In genomic region chr1:110961902-110962301, GRCh38 we compare ENCODE assay signal across 18 cellular contexts. TPM values are rescaled to one million over a fixed set of nuclear protein-coding genes. Genes with fewer than 3 reads are reported as not detected.
A peak's percentile ranks its signal among the peaks of the same experiment; 100 is the strongest.
DNase-seq lines count a peak whose midpoint lies in the region; ATAC-seq and TF ChIP-seq lines count a peak whose summit lies in the region.
"Had no signal": no experiment of that assay in that cellular context is flagged by ENCODE, and none has a peak within 500 bp of the region (broad histone marks: within the 10 kb centered on the region; RNA-seq: fewer than 3 reads in every experiment).

No MANE protein-coding gene starts in this region.

- H3K36me3 Mint-ChIP-seq in activated CD8-positive, alpha-beta T cell treated with anti-CD3 and anti-CD28 coated beads, Interleukin-2, amount 10 ng/mL, durations not matched to agents 7 days and 5 days (ENCODE audit: low read depth), result peaks cover 54% of the 10 kb centered on the region
- H3K36me3 Mint-ChIP-seq in natural killer cell, result peaks cover 26% of the 10 kb centered on the region

- H3K27me3 ChIP-seq in BJ (ENCODE audit: control insufficient read depth, insufficient read depth, low read length), result no peaks in the 10 kb centered on the region
- H3K27me3 ChIP-seq in GM23248 (replicated peaks; ENCODE audit: insufficient read depth), result no peaks in the 10 kb centered on the region
- H3K27me3 ChIP-seq: body of pancreas, SJSA1 had no signal

- no peak overlapping the region for H3K9ac ChIP-seq in GM23248

- H3K4me2 ChIP-seq in GM23248 (ENCODE audit: unreplicated experiment), result peak overlapping the region; percentile 97

- H3K4me1 ChIP-seq in GM23248 (ENCODE audit: insufficient read depth), result peaks cover 25% of the 10 kb centered on the region

- H3K4me1 Mint-ChIP-seq in activated CD8-positive, alpha-beta T cell treated with anti-CD3 and anti-CD28 coated beads, Interleukin-2, amount 10 ng/mL, durations not matched to agents 7 days and 5 days (ENCODE audit: low read depth), result peaks cover 39% of the 10 kb centered on the region
- peaks cover 41 to 43% of the 10 kb centered on the region in 2 donors for H3K4me1 Mint-ChIP-seq in natural killer cell

- no peak overlapping the region for H3K27ac Mint-ChIP-seq in activated CD8-positive, alpha-beta T cell treated with anti-CD3 and anti-CD28 coated beads, Interleukin-2, amount 10 ng/mL, durations not matched to agents 7 days and 5 days
- peak overlapping the region; percentile 91 to 99 for H3K27ac Mint-ChIP-seq in natural killer cell

- no peak overlapping the region for H3K27ac ChIP-seq in GM23248
- H3K27ac ChIP-seq: body of pancreas, SJSA1 had no signal

- H3F3A ChIP-seq in GM23248 (ENCODE audit: insufficient read depth), result peaks cover 18% of the 10 kb centered on the region

- H3K27me3 Mint-ChIP-seq in activated CD8-positive, alpha-beta T cell treated with anti-CD3 and anti-CD28 coated beads, Interleukin-2, amount 10 ng/mL, durations not matched to agents 7 days and 5 days (ENCODE audit: low read depth), result no peaks in the 10 kb centered on the region
- H3K27me3 Mint-ChIP-seq in natural killer cell (ENCODE audit: low read depth in 2 of 2), result no peaks in the 10 kb centered on the region
- H3K27me3 Mint-ChIP-seq: CD4-positive, alpha-beta memory T cell had no signal

- H3K79me2 ChIP-seq in GM23248 (ENCODE audit: insufficient read depth), result peaks cover 61% of the 10 kb centered on the region

- TF ChIP-seq CTCF in BJ (IDR thresholded peaks at IDR 0.05; ENCODE audit: insufficient read depth, low read depth, low read length), result no peak
- TF ChIP-seq CTCF in natural killer cell (IDR thresholded peaks at IDR 0.05), result no peak

- H2AFZ ChIP-seq in GM23248, result no peak overlapping the region

- H3K36me3 ChIP-seq in BJ (ENCODE audit: control insufficient read depth, insufficient read depth, low read length) (no peaks in the 10 kb centered on the region), GM23248 (ENCODE audit: low read depth) (0 out of 2 replicates have a peak, but pooled peaks cover 5% of the 10 kb centered on the region)

- no peak for ATAC-seq in activated CD8-positive, alpha-beta T cell treated with anti-CD3 and anti-CD28 coated beads, Interleukin-2, amount 10 ng/mL, durations not matched to agents 7 days and 5 days
- no peak for ATAC-seq in natural killer cell
- ATAC-seq: body of pancreas, left cardiac atrium had no signal

- no peaks in the 10 kb centered on the region for H3K9me3 ChIP-seq in GM23248 (ENCODE audit: low read depth)

- H3K4me3 ChIP-seq in BJ (ENCODE audit: low read depth, low read length), result peak overlapping the region; percentile 3; the same call in 1 of the 2 replicates
- peak overlapping the region; percentile 91 for H3K4me3 ChIP-seq in GM23248
- H3K4me3 ChIP-seq: SJSA1 had no signal

- H4K20me1 ChIP-seq in GM23248 (ENCODE audit: insufficient read depth), result peaks cover 9% of the 10 kb centered on the region; the same call in 1 of the 2 replicates

- in situ Hi-C loops in GM23248 (cut with MboI), result no loop called here

- H3K9me2 ChIP-seq in GM23248 (ENCODE audit: insufficient read depth), result no peaks in the 10 kb centered on the region

- peak overlapping the region; percentile 78 for H3K4me3 Mint-ChIP-seq in activated CD8-positive, alpha-beta T cell treated with anti-CD3 and anti-CD28 coated beads, Interleukin-2, amount 10 ng/mL, durations not matched to agents 7 days and 5 days
- peak overlapping the region; percentile 90 for H3K4me3 Mint-ChIP-seq in natural killer cell

- CTCF ChIA-PET in BJ (lab: Yijun Ruan, JAX), result no interaction called here
- CTCF ChIA-PET in activated CD8-positive, alpha-beta T cell treated with anti-CD3 and anti-CD28 coated beads, Interleukin-2, amount 10 ng/mL, durations not matched to agents 7 days and 5 days (lab: Charles Lee), result interaction anchor here (1.1 to 1.2 kb wide), 2 partner anchors 71 to 175 kb away, joined by 3 read pairs; no protein-coding TSS in a partner anchor

- intact Hi-C loops in natural killer cell (cut with micrococcal nuclease), result loop anchor here (5.0 kb wide), 3 partner anchors 45 to 255 kb away; partner anchors contain the start of genes CEPT1 and DRAM2

- DNase-seq in BJ (ENCODE audit: low read depth), result no peak
- DNase-seq in GM23248, result no peak
- no peak for DNase-seq in activated CD8-positive, alpha-beta T cell treated with anti-CD3 and anti-CD28 coated beads, Interleukin-2, amount 10 ng/mL, durations not matched to agents 7 days and 5 days
- no peak for DNase-seq in natural killer cell
- no peak for DNase-seq in NCI-H1105 treated with DMSO at 0.1 percent for 48 hours (lab: John Stamatoyannopoulos, UW)
- no peak for DNase-seq in NAMALWA (ENCODE audit: low spot score)
- no peak for DNase-seq in putamen (ENCODE audit: low spot score)
- no peak for DNase-seq in COLO668 (lab: John Stamatoyannopoulos, UW; ENCODE audit: unreplicated experiment)
- DNase-seq: activated T-cell treated with anti-CD3 and anti-CD28 coated beads, Interleukin-2, amount 50 U/mL, for 1 hour; body of pancreas; CD4-positive, alpha-beta memory T cell; effector memory CD4-positive, alpha-beta T cell; head of caudate nucleus; left cardiac atrium; NCI-H146; NCI-H748 treated with DMSO at 0.1 percent for 48 hours; small intestine had no signal

- peaks cover 45% of the 10 kb centered on the region for H3K9me3 Mint-ChIP-seq in activated CD8-positive, alpha-beta T cell treated with anti-CD3 and anti-CD28 coated beads, Interleukin-2, amount 10 ng/mL, durations not matched to agents 7 days and 5 days (ENCODE audit: insufficient read depth)
- peaks cover 7 to 14% of the 10 kb centered on the region in 2 donors for H3K9me3 Mint-ChIP-seq in natural killer cell

- POLR2A ChIA-PET in BJ (lab: Charles Lee), result no interaction called here
- POLR2A ChIA-PET in activated CD8-positive, alpha-beta T cell treated with anti-CD3 and anti-CD28 coated beads, Interleukin-2, amount 10 ng/mL, durations not matched to agents 7 days and 5 days (lab: Charles Lee), result interaction anchor here (2.0 kb wide), 1 partner anchor 86 kb away, joined by 8 read pairs; no protein-coding TSS in a partner anchor

RNA-seq across cellular contexts. Expression of gene LRIF1, which starts 1.8 kb away (rescaled TPM):
- polyA plus RNA-seq in BJ (2011; rRNA removed) (8.3 and 13.5 TPM in 2 replicates), GM23248 (2016; fragmentation: Nextera tagmentation; extraction: Ambion mirVana) (18.0 and 18.6 TPM in 2 replicates)
- polyA minus RNA-seq in BJ (2011; rRNA and poly(A)+ RNA removed), result 5.5 and 8.3 TPM in 2 replicates
- total RNA-seq in GM23248 (2014; rRNA removed; shearing (Covaris generic)), result 17.3 and 19.2 TPM in 2 replicates
- total RNA-seq in activated CD8-positive, alpha-beta T cell treated with anti-CD3 and anti-CD28 coated beads, Interleukin-2, amount 10 ng/mL, durations not matched to agents 7 days and 5 days, result 10 to 100 TPM; 19.6 to 20.9 TPM
- 10 to 100 TPM in 2 of 3 donors, 1 to 10 TPM in 1; 8.9 to 12.5 (median 10.4) TPM for total RNA-seq in natural killer cell
